In the genomic region with DNA sequence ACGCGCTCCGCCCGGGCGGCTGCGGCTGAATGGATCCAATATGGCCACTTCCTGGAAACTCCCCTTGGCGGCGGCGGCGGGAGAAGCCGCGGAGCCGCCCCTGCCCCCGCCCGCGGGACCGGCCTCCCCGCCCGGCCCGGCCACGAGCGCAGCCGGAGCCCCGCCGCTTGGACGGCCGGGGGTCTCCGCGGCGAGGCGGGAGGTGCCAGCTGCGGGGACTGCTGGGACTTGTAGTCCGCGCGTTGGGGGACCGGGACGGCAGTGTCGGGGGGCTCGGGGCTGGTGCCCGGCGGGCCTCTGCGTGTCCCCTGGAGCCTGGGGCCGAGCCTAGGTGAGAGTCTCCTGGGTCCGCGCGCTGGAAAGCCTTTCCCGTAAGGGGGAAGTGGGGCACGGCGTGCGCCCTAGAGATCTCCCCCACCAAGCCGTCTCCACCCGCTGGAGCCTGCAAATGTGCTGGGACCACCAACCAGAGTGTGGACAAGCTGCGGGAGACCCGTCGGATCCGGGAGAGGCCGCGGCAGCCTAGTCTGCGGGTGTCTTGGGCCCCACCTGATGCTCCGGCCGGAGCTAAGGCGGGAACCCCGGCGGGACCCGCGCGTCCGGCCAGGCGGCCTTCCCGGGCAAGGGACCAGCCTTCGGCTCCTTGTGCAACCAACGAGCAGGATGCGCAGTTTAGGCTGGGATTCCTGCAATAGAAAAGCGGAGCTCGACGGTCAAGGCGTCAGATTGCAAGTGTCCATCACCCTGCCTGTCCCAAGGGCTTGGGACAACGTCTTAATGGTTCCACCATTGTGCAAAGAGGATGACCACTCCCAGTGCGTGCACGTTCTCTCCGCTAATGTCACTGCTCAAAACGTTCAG, we compare ENCODE assay signal across 8 cellular contexts. TPM values are rescaled to one million over a fixed set of nuclear protein-coding genes. Genes with fewer than 3 reads are reported as not detected.
DNase-seq lines count a peak whose midpoint lies in the region; ATAC-seq and TF ChIP-seq lines count a peak whose summit lies in the region.

TSS of gene SEPTIN8 (minus strand) at position 31 of the 861 bp plus-strand sequence. CDS start 102 bp downstream, outside the sequence.

- in situ Hi-C loops in GM18951 (cut with MboI; ENCODE audit: low sequenced_read_pairs, unreplicated experiment), result no loop called here

- ATAC-seq in HG03432 (IDR thresholded peaks at IDR 0.05; ENCODE audit: unreplicated experiment) (peak; percentile 74), GM21515 (IDR thresholded peaks at IDR 0.05; ENCODE audit: unreplicated experiment) (no peak)

- H3K4me3 ChIP-seq in breast epithelium (peak within 1 kb of the TSS; percentile 81 to 99 (median 85)), iPS-20b (ENCODE audit: low read length) (peak within 1 kb of the TSS; percentile 72), skeletal muscle satellite cell (ENCODE audit: low read length) (peak within 1 kb of the TSS; percentile 84)

- H3K36me3 ChIP-seq in breast epithelium (no peaks in the 10 kb centered on the region), iPS-20b (ENCODE audit: insufficient read depth, low read depth, low read length) (no peaks in the 10 kb centered on the region), skeletal muscle satellite cell (ENCODE audit: insufficient read depth, low read length) (no peaks in the 10 kb centered on the region)

- TF ChIP-seq POLR2A in GM18951 (IDR thresholded peaks at IDR 0.05; ENCODE audit: extremely low read depth, insufficient read depth, insufficient read length), result peak; percentile 55
- no peak for TF ChIP-seq POLR2A in breast epithelium (IDR thresholded peaks at IDR 0.05)

- H3K4me2 ChIP-seq in skeletal muscle satellite cell (ENCODE audit: low read length), result peak within 1 kb of the TSS; percentile 97

- H3K9ac ChIP-seq in iPS-20b (ENCODE audit: low read depth, low read length) (peak within 1 kb of the TSS; percentile 36; the same call in 1 of the 2 replicates), skeletal muscle satellite cell (ENCODE audit: low read depth, low read length) (peak within 1 kb of the TSS; percentile 82)

- no peaks in the 10 kb centered on the region for H3K27me3 ChIP-seq in breast epithelium
- H3K27me3 ChIP-seq in iPS-20b (ENCODE audit: insufficient read depth, low read length), result peaks cover 71% of the 10 kb centered on the region
- H3K27me3 ChIP-seq in skeletal muscle satellite cell (ENCODE audit: control insufficient read depth, insufficient read depth, low read length), result no peaks in the 10 kb centered on the region

- H3K27ac ChIP-seq in breast epithelium (peak within 1 kb of the TSS; percentile 79 to 94), iPS-20b (ENCODE audit: low read length) (no peak within 1 kb of the TSS)

- no peak for TF ChIP-seq CTCF in breast epithelium (IDR thresholded peaks at IDR 0.05)

- intact Hi-C loops in T-helper 2 cell treated with Interferon-gamma antibody and Interleukin-4, amounts not matched to agents 100 ng/mL and 5 ng/mL, for 36 hours (cut with micrococcal nuclease), result loop anchor here (5.0 kb wide), 2 partner anchors 40 to 45 kb away; partner anchors contain the start of gene KIF3A
- intact Hi-C loops in breast epithelium (cut with DNase I; ENCODE audit: low total_unique reads), result no loop called here

- peak; percentile 82 for DNase-seq in AG20443 (ENCODE audit: low spot score)
- DNase-seq in breast epithelium (ENCODE audit: low spot score in 2 of 2), result no peak

- H3K9me3 ChIP-seq in breast epithelium (no peaks in the 10 kb centered on the region), iPS-20b (ENCODE audit: insufficient read depth, low read depth, low read length) (no peaks in the 10 kb centered on the region), skeletal muscle satellite cell (replicated peaks; ENCODE audit: low read length) (no peaks in the 10 kb centered on the region)

- H3K4me1 ChIP-seq in breast epithelium (peaks cover 0 to 3% of the 10 kb centered on the region in 2 donors), iPS-20b (ENCODE audit: insufficient read depth, low read length) (peaks cover 9% of the 10 kb centered on the region), skeletal muscle satellite cell (ENCODE audit: control insufficient read depth, insufficient read depth, low read length) (peaks cover 37% of the 10 kb centered on the region)

RNA-seq across cellular contexts. Expression of gene SEPTIN8, which starts in this region (rescaled TPM):
- total RNA-seq in T-helper 2 cell treated with Interferon-gamma antibody and Interleukin-4, amounts not matched to agents 100 ng/mL and 5 ng/mL, for 36 hours, result 28.2 and 32.6 TPM in 2 replicates
- 10 to 100 TPM; 26.4 to 43.0 (median 40.0) TPM for total RNA-seq in breast epithelium
- 24.7 and 30.4 TPM in 2 replicates for total RNA-seq in skeletal muscle satellite cell (2012; rRNA removed)
